In genomic region chr12:52213541-52214420, GRCh38 we compare ENCODE assay signal across 1 cellular context.
TF ChIP-seq lines count a peak whose summit lies in the region.

No MANE protein-coding gene starts in this region.

TF ChIP-seq in HepG2, 621 proteins besides CTCF, POLR2A, EP300 and RAD21 (continued from another document):
- TF ChIP-seq UBTF (CRISPR knock-in tag; IDR thresholded peaks at IDR 0.05) (no peak), ARID2 (CRISPR knock-in tag; IDR thresholded peaks at IDR 0.05; ENCODE audit: borderline replicate concordance) (no peak), SIN3B (IDR thresholded peaks at IDR 0.05; ENCODE audit: low read length) (no peak), TRIM24 (CRISPR knock-in tag; IDR thresholded peaks at IDR 0.05) (no peak), HNF1B (CRISPR knock-in tag; IDR thresholded peaks at IDR 0.05) (0 out of 2 replicates have a peak, but pooled peaks have one; percentile 50), PRPF4 (IDR thresholded peaks at IDR 0.05; ENCODE audit: low read depth, low read length, poor library complexity, severe bottlenecking) (no peak), ZNF792 (CRISPR knock-in tag; IDR thresholded peaks at IDR 0.05) (no peak), BORCS8-MEF2B (CRISPR knock-in tag; IDR thresholded peaks at IDR 0.05) (no peak), RARA (CRISPR knock-in tag; IDR thresholded peaks at IDR 0.05) (no peak), TAF15 (IDR thresholded peaks at IDR 0.05; ENCODE audit: low read depth, low read length, poor library complexity, severe bottlenecking) (no peak), GABPB1 (CRISPR knock-in tag; IDR thresholded peaks at IDR 0.05) (peak; percentile 23; the same call in 1 of the 2 replicates), MIER2 (CRISPR knock-in tag; IDR thresholded peaks at IDR 0.05) (0 out of 2 replicates have a peak, but pooled peaks have one; percentile 55), SP140L (CRISPR knock-in tag; IDR thresholded peaks at IDR 0.05; ENCODE audit: borderline replicate concordance) (no peak), SP2 (CRISPR knock-in tag; IDR thresholded peaks at IDR 0.05) (no peak), FOXP4 (CRISPR knock-in tag; IDR thresholded peaks at IDR 0.05) (no peak), ZNF580 (CRISPR knock-in tag; IDR thresholded peaks at IDR 0.05; ENCODE audit: borderline replicate concordance, low read depth) (0 out of 2 replicates have a peak, but pooled peaks have one; percentile 41), NR2F6 (IDR thresholded peaks at IDR 0.05) (no peak), NR2F6 (CRISPR knock-in tag; IDR thresholded peaks at IDR 0.05) (0 out of 2 replicates have a peak, but pooled peaks have one; percentile 30), SRSF4 (IDR thresholded peaks at IDR 0.05; ENCODE audit: low read depth, low read length, poor library complexity, severe bottlenecking) (no peak), ZNF720 (CRISPR knock-in tag; IDR thresholded peaks at IDR 0.05) (peak; percentile 70; the same call in 1 of the 2 replicates), FUBP1 (CRISPR knock-in tag; IDR thresholded peaks at IDR 0.05; ENCODE audit: borderline replicate concordance) (no peak), ISL2 (CRISPR knock-in tag; IDR thresholded peaks at IDR 0.05) (no peak), ZZZ3 (CRISPR knock-in tag; IDR thresholded peaks at IDR 0.05; ENCODE audit: borderline replicate concordance) (no peak), ZNF784 (CRISPR knock-in tag; IDR thresholded peaks at IDR 0.05; ENCODE audit: borderline replicate concordance) (no peak)
- TF ChIP-seq, protein P1, sequence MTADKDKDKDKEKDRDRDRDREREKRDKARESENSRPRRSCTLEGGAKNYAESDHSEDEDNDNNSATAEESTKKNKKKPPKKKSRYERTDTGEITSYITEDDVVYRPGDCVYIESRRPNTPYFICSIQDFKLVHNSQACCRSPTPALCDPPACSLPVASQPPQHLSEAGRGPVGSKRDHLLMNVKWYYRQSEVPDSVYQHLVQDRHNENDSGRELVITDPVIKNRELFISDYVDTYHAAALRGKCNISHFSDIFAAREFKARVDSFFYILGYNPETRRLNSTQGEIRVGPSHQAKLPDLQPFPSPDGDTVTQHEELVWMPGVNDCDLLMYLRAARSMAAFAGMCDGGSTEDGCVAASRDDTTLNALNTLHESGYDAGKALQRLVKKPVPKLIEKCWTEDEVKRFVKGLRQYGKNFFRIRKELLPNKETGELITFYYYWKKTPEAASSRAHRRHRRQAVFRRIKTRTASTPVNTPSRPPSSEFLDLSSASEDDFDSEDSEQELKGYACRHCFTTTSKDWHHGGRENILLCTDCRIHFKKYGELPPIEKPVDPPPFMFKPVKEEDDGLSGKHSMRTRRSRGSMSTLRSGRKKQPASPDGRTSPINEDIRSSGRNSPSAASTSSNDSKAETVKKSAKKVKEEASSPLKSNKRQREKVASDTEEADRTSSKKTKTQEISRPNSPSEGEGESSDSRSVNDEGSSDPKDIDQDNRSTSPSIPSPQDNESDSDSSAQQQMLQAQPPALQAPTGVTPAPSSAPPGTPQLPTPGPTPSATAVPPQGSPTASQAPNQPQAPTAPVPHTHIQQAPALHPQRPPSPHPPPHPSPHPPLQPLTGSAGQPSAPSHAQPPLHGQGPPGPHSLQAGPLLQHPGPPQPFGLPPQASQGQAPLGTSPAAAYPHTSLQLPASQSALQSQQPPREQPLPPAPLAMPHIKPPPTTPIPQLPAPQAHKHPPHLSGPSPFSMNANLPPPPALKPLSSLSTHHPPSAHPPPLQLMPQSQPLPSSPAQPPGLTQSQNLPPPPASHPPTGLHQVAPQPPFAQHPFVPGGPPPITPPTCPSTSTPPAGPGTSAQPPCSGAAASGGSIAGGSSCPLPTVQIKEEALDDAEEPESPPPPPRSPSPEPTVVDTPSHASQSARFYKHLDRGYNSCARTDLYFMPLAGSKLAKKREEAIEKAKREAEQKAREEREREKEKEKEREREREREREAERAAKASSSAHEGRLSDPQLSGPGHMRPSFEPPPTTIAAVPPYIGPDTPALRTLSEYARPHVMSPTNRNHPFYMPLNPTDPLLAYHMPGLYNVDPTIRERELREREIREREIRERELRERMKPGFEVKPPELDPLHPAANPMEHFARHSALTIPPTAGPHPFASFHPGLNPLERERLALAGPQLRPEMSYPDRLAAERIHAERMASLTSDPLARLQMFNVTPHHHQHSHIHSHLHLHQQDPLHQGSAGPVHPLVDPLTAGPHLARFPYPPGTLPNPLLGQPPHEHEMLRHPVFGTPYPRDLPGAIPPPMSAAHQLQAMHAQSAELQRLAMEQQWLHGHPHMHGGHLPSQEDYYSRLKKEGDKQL (CRISPR knock-in tag; IDR thresholded peaks at IDR 0.05; ENCODE audit: low read depth), result no peak
- TF ChIP-seq, protein P2, sequence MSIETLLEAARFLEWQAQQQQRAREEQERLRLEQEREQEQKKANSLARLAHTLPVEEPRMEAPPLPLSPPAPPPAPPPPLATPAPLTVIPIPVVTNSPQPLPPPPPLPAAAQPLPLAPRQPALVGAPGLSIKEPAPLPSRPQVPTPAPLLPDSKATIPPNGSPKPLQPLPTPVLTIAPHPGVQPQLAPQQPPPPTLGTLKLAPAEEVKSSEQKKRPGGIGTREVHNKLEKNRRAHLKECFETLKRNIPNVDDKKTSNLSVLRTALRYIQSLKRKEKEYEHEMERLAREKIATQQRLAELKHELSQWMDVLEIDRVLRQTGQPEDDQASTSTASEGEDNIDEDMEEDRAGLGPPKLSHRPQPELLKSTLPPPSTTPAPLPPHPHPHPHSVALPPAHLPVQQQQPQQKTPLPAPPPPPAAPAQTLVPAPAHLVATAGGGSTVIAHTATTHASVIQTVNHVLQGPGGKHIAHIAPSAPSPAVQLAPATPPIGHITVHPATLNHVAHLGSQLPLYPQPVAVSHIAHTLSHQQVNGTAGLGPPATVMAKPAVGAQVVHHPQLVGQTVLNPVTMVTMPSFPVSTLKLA (IDR thresholded peaks at IDR 0.05), result peak; percentile 90
- TF ChIP-seq, protein P3, sequence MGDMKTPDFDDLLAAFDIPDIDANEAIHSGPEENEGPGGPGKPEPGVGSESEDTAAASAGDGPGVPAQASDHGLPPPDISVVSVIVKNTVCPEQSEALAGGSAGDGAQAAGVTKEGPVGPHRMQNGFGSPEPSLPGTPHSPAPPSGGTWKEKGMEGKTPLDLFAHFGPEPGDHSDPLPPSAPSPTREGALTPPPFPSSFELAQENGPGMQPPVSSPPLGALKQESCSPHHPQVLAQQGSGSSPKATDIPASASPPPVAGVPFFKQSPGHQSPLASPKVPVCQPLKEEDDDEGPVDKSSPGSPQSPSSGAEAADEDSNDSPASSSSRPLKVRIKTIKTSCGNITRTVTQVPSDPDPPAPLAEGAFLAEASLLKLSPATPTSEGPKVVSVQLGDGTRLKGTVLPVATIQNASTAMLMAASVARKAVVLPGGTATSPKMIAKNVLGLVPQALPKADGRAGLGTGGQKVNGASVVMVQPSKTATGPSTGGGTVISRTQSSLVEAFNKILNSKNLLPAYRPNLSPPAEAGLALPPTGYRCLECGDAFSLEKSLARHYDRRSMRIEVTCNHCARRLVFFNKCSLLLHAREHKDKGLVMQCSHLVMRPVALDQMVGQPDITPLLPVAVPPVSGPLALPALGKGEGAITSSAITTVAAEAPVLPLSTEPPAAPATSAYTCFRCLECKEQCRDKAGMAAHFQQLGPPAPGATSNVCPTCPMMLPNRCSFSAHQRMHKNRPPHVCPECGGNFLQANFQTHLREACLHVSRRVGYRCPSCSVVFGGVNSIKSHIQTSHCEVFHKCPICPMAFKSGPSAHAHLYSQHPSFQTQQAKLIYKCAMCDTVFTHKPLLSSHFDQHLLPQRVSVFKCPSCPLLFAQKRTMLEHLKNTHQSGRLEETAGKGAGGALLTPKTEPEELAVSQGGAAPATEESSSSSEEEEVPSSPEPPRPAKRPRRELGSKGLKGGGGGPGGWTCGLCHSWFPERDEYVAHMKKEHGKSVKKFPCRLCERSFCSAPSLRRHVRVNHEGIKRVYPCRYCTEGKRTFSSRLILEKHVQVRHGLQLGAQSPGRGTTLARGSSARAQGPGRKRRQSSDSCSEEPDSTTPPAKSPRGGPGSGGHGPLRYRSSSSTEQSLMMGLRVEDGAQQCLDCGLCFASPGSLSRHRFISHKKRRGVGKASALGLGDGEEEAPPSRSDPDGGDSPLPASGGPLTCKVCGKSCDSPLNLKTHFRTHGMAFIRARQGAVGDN (CRISPR knock-in tag; IDR thresholded peaks at IDR 0.05), result peak; percentile 35
